24 cellular contexts compared by ENCODE assay signal in genomic region chr20:35004051-35004725, GRCh38. TPM values are rescaled to one million over a fixed set of nuclear protein-coding genes. Genes with fewer than 3 reads are reported as not detected.
A peak's percentile ranks its signal among the peaks of the same experiment; 100 is the strongest.
DNase-seq lines count a peak whose midpoint lies in the region; ATAC-seq and TF ChIP-seq lines count a peak whose summit lies in the region.
"Had no signal": no experiment of that assay in that cellular context is flagged by ENCODE, and none has a peak within 500 bp of the region (broad histone marks: within the 10 kb centered on the region; RNA-seq: fewer than 3 reads in every experiment).

No MANE protein-coding gene starts in this region.

- no peaks in the 10 kb centered on the region for H3K27me3 ChIP-seq in right lobe of liver
- H3K27me3 ChIP-seq in sigmoid colon, result no peaks in the 10 kb centered on the region
- H3K27me3 ChIP-seq: adrenal gland, brain microvascular endothelial cell, SJCRH30, tibial nerve had no signal

- H3K9me3 Mint-ChIP-seq in IgD-negative memory B cell (no peaks in the 10 kb centered on the region), chondrocyte (ENCODE audit: low read depth) (no peaks in the 10 kb centered on the region)
- H3K9me3 Mint-ChIP-seq: activated T-helper 2 cell treated with anti-CD3 and anti-CD28 coated beads, Interferon-gamma antibody, Interleukin-2, Interleukin-4, amounts not matched to agents 10 μg/mL and 5 μg/mL and 100 μg/mL, durations not matched to agents 14 hours and 24 hours and 36 hours; CD8-positive, alpha-beta T cell; naive thymus-derived CD8-positive, alpha-beta T cell; stimulated activated naive CD8-positive, alpha-beta T cell treated with anti-CD3 and anti-CD28 coated beads, Interleukin-15, Interleukin-2, amounts not matched to agents 100 ng/mL and 50 ng/mL, for 24 hours had no signal

- intact Hi-C loops in right lobe of liver (cut with DNase I), result no loop called here
- intact Hi-C loops in sigmoid colon (cut with DNase I), result no loop called here

- no peak overlapping the region for H3K4me3 ChIP-seq in right lobe of liver
- H3K4me3 ChIP-seq in sigmoid colon, result no peak overlapping the region
- H3K4me3 ChIP-seq: adrenal gland, coronary artery, SJCRH30, tibial nerve had no signal

- no peaks in the 10 kb centered on the region for H3K27me3 Mint-ChIP-seq in IgD-negative memory B cell
- H3K27me3 Mint-ChIP-seq in chondrocyte (ENCODE audit: low read depth), result no peaks in the 10 kb centered on the region
- H3K27me3 Mint-ChIP-seq: naive thymus-derived CD8-positive, alpha-beta T cell; stimulated activated naive CD8-positive, alpha-beta T cell treated with anti-CD3 and anti-CD28 coated beads, Interleukin-15, Interleukin-2, amounts not matched to agents 100 ng/mL and 50 ng/mL, for 24 hours had no signal

- H3K9me3 ChIP-seq in right lobe of liver (no peaks in the 10 kb centered on the region), sigmoid colon (no peaks in the 10 kb centered on the region)
- H3K9me3 ChIP-seq: adrenal gland, SJCRH30, tibial nerve had no signal

- H3K27ac ChIP-seq in right lobe of liver (no peak overlapping the region), sigmoid colon (no peak overlapping the region)
- H3K27ac ChIP-seq: adrenal gland, brain microvascular endothelial cell, coronary artery, SJCRH30, tibial nerve, WERI-Rb-1 had no signal

- H3K4me1 ChIP-seq in right lobe of liver, result peaks cover 0 to 19% (median 6%) of the 10 kb centered on the region in 4 donors
- H3K4me1 ChIP-seq in sigmoid colon, result no peaks in the 10 kb centered on the region
- H3K4me1 ChIP-seq: SJCRH30, tibial nerve had no signal

- H3K27ac Mint-ChIP-seq in IgD-negative memory B cell (peak overlapping the region in 2 of 3 donors; percentile 35 to 68), chondrocyte (ENCODE audit: unreplicated experiment) (no peak overlapping the region)
- H3K27ac Mint-ChIP-seq: activated T-helper 2 cell treated with anti-CD3 and anti-CD28 coated beads, Interferon-gamma antibody, Interleukin-2, Interleukin-4, amounts not matched to agents 10 μg/mL and 5 μg/mL and 100 μg/mL, durations not matched to agents 14 hours and 24 hours and 36 hours; CD8-positive, alpha-beta T cell; stimulated activated naive CD8-positive, alpha-beta T cell treated with anti-CD3 and anti-CD28 coated beads, Interleukin-15, Interleukin-2, amounts not matched to agents 100 ng/mL and 50 ng/mL, for 24 hours had no signal

- TF ChIP-seq CTCF in chondrocyte (IDR thresholded peaks at IDR 0.05), result no peak
- TF ChIP-seq CTCF in right lobe of liver (IDR thresholded peaks at IDR 0.05), result no peak
- TF ChIP-seq CTCF in sigmoid colon (IDR thresholded peaks at IDR 0.05), result no peak

- H3K4me1 Mint-ChIP-seq in IgD-negative memory B cell, result peaks cover 0 to 3% (median 0%) of the 10 kb centered on the region in 3 donors
- H3K4me1 Mint-ChIP-seq in chondrocyte (ENCODE audit: low read depth), result no peaks in the 10 kb centered on the region
- H3K4me1 Mint-ChIP-seq: naive thymus-derived CD8-positive, alpha-beta T cell had no signal

- no peak for TF ChIP-seq EP300 in sigmoid colon (IDR thresholded peaks at IDR 0.05)

- H3K36me3 Mint-ChIP-seq in IgD-negative memory B cell (peaks cover 4% of the 10 kb centered on the region), chondrocyte (ENCODE audit: low read depth) (peaks cover 63% of the 10 kb centered on the region)

- H3K4me3 Mint-ChIP-seq in IgD-negative memory B cell (no peak overlapping the region), chondrocyte (ENCODE audit: unreplicated experiment) (no peak overlapping the region)
- H3K4me3 Mint-ChIP-seq: CD8-positive, alpha-beta T cell; naive thymus-derived CD8-positive, alpha-beta T cell; stimulated activated naive CD8-positive, alpha-beta T cell treated with anti-CD3 and anti-CD28 coated beads, Interleukin-15, Interleukin-2, amounts not matched to agents 100 ng/mL and 50 ng/mL, for 24 hours had no signal

- H3K36me3 ChIP-seq in right lobe of liver (peaks cover 0 to 88% (median 52%) of the 10 kb centered on the region in 4 donors), sigmoid colon (peaks cover 65 to 100% (median 91%) of the 10 kb centered on the region in 4 donors)

- TF ChIP-seq POLR2A in right lobe of liver (IDR thresholded peaks at IDR 0.05), result no peak
- no peak for TF ChIP-seq POLR2A in sigmoid colon (IDR thresholded peaks at IDR 0.05)

- WGBS in right lobe of liver (ENCODE audit: insufficient coverage, low coverage, low lambda C conversion rate, missing lambda C conversion rate), result no CpG with 5 or more reads among the region's 18 CpGs
- WGBS in sigmoid colon, 2 donors, result 89 to 90% methylated on average over 18 of the region's 18 CpGs

- DNase-seq in chondrocyte (ENCODE audit: low spot score) (peak; percentile 59), right lobe of liver (peak in 2 of 3 donors; percentile 37 to 40), sigmoid colon (peak; percentile 63), NCI-H226 (no peak), NCI-H1092 (lab: John Stamatoyannopoulos, UW) (no peak), occipital lobe (lab: John Stamatoyannopoulos, UW) (no peak)
- DNase-seq: brain microvascular endothelial cell; CD8-positive, alpha-beta T cell; DMS53; GDM1; MV-4-11; naive thymus-derived CD8-positive, alpha-beta T cell; NCI-H1694 treated with DMSO at 0.1 percent for 48 hours; NCI-H774; SJCRH30; stimulated activated CD4-positive, alpha-beta T cell treated with anti-CD3 and anti-CD28 coated beads, Interleukin-4, amount 100 ng/mL, for 24 hours; WERI-Rb-1 had no signal

- no peak for ATAC-seq in right lobe of liver
- ATAC-seq in GM19395 (IDR thresholded peaks at IDR 0.05; ENCODE audit: unreplicated experiment), result no peak
- ATAC-seq: CD8-positive, alpha-beta T cell; naive thymus-derived CD8-positive, alpha-beta T cell had no signal

RNA-seq across cellular contexts. Expression of gene MYH7B, which starts 48.5 kb away (rescaled TPM):
- polyA plus RNA-seq in IgD-negative memory B cell, result 0.34 TPM
- total RNA-seq in chondrocyte, result 0.30 to 0.64 TPM in 2 of 3 replicates, not detected in the other
- 1 to 10 TPM in 1 of 6 experiments, under 1 TPM in 4, not detected in 1; 0.11 to 1.0 (median 0.39) TPM for total RNA-seq in right lobe of liver
- total RNA-seq in sigmoid colon, result under 1 TPM; under 0.01 to 0.83 (median 0.60) TPM
- polyA plus RNA-seq in sigmoid colon, result 1 to 10 TPM in 1 of 3 donors, under 1 TPM in 2; 0.60 to 1.6 (median 0.69) TPM
- total RNA-seq in occipital lobe, result under 0.01 TPM

RNA-seq across cellular contexts. Expression of gene GSS, which starts 48.6 kb away (rescaled TPM):
- 22.3 TPM for polyA plus RNA-seq in IgD-negative memory B cell
- 39.5 to 57.7 TPM (median 57.3 TPM) in 3 replicates for total RNA-seq in chondrocyte
- total RNA-seq in right lobe of liver, result 10 to 100 TPM; 25.9 to 63.6 (median 31.7) TPM
- 10 to 100 TPM; 22.9 to 30.5 (median 25.5) TPM for total RNA-seq in sigmoid colon
- 10 to 100 TPM; 63.7 to 80.7 (median 66.4) TPM for polyA plus RNA-seq in sigmoid colon
- total RNA-seq in occipital lobe, result 41.5 TPM

Comparison
In these comparisons a context has a peak if more than half of its experiments do, and no peak if none do; other contexts are left out.
1. DNase-seq: peak in chondrocyte (single experiment), right lobe of liver (2 of 3) and sigmoid colon (single experiment); none in NCI-H226 (single experiment), NCI-H1092 (single experiment) and occipital lobe (single experiment).